Comparison of ENCODE assay signal across 8 cellular contexts in genomic region chrX:9352243-9352642, GRCh38.
A peak's percentile ranks its signal among the peaks of the same experiment; 100 is the strongest.
DNase-seq lines count a peak whose midpoint lies in the region; ATAC-seq and TF ChIP-seq lines count a peak whose summit lies in the region.

No MANE protein-coding gene starts in this region.

- ATAC-seq in HG03066 (IDR thresholded peaks at IDR 0.05; ENCODE audit: low read depth, unreplicated experiment) = peak; percentile 61
- no peak for ATAC-seq in WTC11
- ATAC-seq in upper lobe of right lung = no peak

- intact Hi-C loops in MCF 10A (cut with micrococcal nuclease) = loop anchor here (1.0 to 10.0 kb wide), 5 partner anchors 111 to 483 kb away; no protein-coding TSS in a partner anchor
- intact Hi-C loops in mammary epithelial cell (cut with micrococcal nuclease) = no loop called here
- intact Hi-C loops in upper lobe of right lung (cut with DNase I) = no loop called here

- H3K9me3 ChIP-seq in mammary epithelial cell (replicated peaks; ENCODE audit: insufficient read depth, low read length) (peaks cover 15% of the 10 kb centered on the region), upper lobe of right lung (no peaks in the 10 kb centered on the region)

- TF ChIP-seq CTCF in MCF 10A (IDR thresholded peaks at IDR 0.05; ENCODE audit: unreplicated experiment) (no peak), mammary epithelial cell (conservative IDR thresholded peaks at IDR 0.05 in 1 of 2, IDR thresholded peaks at IDR 0.05 in 1 of 2; ENCODE audit: extremely low read depth in 1 of 2, insufficient read depth in 1 of 2, low read depth in 1 of 2, low read length in 2 of 2) (no peak), WTC11 (IDR thresholded peaks at IDR 0.05) (no peak), upper lobe of right lung (IDR thresholded peaks at IDR 0.05) (no peak), chondrocyte (IDR thresholded peaks at IDR 0.05) (no peak)

- DNase-seq in MCF 10A (ENCODE audit: unreplicated experiment) (no peak), mammary epithelial cell (no peak), WTC11 (ENCODE audit: low spot score) (no peak), upper lobe of right lung (no peak), NCI-H187 (lab: John Stamatoyannopoulos, UW) (no peak), chondrocyte (ENCODE audit: low spot score) (no peak), HPDE6-E6E7 (ENCODE audit: extremely low spot score) (no peak)

- H3K79me2 ChIP-seq in mammary epithelial cell (ENCODE audit: insufficient read depth, low read length) = no peaks in the 10 kb centered on the region

- BruUV-seq in MCF 10A (replicated peaks; lab: Mats Ljungman, UMichigan) (no TSS peak), mammary epithelial cell (replicated peaks; lab: Mats Ljungman, UMichigan) (no TSS peak)

- dilution Hi-C loops in mammary epithelial cell (cut with HindIII; ENCODE audit: low sequenced_read_pairs) = no loop called here

- H3K9me3 Mint-ChIP-seq in MCF 10A (ENCODE audit: unreplicated experiment) (no peaks in the 10 kb centered on the region), WTC11 (no peaks in the 10 kb centered on the region), chondrocyte (ENCODE audit: low read depth) (peaks cover 18% of the 10 kb centered on the region)

- CTCF ChIA-PET in MCF 10A (lab: Yijun Ruan, JAX) = interaction anchor here (0.5 to 1.1 kb wide), 4 partner anchors 14 to 380 kb away, joined by 3 to 4 read pairs (median 3); no protein-coding TSS in a partner anchor
- CTCF ChIA-PET in mammary epithelial cell (lab: Charles Lee; ENCODE audit: low non-redundant PET) = no interaction called here
- CTCF ChIA-PET in WTC11 (lab: Charles Lee) = no interaction called here

- H3K4me1 Mint-ChIP-seq in MCF 10A (ENCODE audit: insufficient read depth, unreplicated experiment) (peaks cover 6% of the 10 kb centered on the region), WTC11 (peaks cover 16% of the 10 kb centered on the region), chondrocyte (ENCODE audit: low read depth) (peaks cover 23% of the 10 kb centered on the region)

- no peaks in the 10 kb centered on the region for H3K27me3 ChIP-seq in mammary epithelial cell (ENCODE audit: insufficient read depth, low read length)
- H3K27me3 ChIP-seq in upper lobe of right lung = no peaks in the 10 kb centered on the region

- peak overlapping the region; percentile 29 for H3K4me3 Mint-ChIP-seq in MCF 10A (ENCODE audit: unreplicated experiment)
- no peak overlapping the region for H3K4me3 Mint-ChIP-seq in WTC11
- no peak overlapping the region for H3K4me3 Mint-ChIP-seq in chondrocyte (ENCODE audit: unreplicated experiment)

- H3K4me2 ChIP-seq in mammary epithelial cell (ENCODE audit: insufficient read depth, low read depth, low read length) = no peak overlapping the region

- POLR2A ChIA-PET in MCF 10A (lab: Yijun Ruan, JAX) (interaction anchor here (0.6 to 1.1 kb wide), 5 partner anchors 110 to 480 kb away, joined by 3 to 4 read pairs (median 3); partner anchors contain the start of gene TBL1X), WTC11 (lab: Charles Lee) (no interaction called here)

- H2AFZ ChIP-seq in mammary epithelial cell (ENCODE audit: low read depth, low read length) = no peak overlapping the region

- peaks cover 32% of the 10 kb centered on the region for H3K27me3 Mint-ChIP-seq in MCF 10A (ENCODE audit: insufficient read depth, unreplicated experiment)
- H3K27me3 Mint-ChIP-seq in WTC11 (ENCODE audit: low read depth) = no peaks in the 10 kb centered on the region
- H3K27me3 Mint-ChIP-seq in chondrocyte (ENCODE audit: low read depth) = no peaks in the 10 kb centered on the region

- no peaks in the 10 kb centered on the region for H3K36me3 Mint-ChIP-seq in MCF 10A (ENCODE audit: insufficient read depth, unreplicated experiment)
- no peaks in the 10 kb centered on the region for H3K36me3 Mint-ChIP-seq in WTC11
- H3K36me3 Mint-ChIP-seq in chondrocyte (ENCODE audit: low read depth) = no peaks in the 10 kb centered on the region

- H3K4me1 ChIP-seq in mammary epithelial cell (ENCODE audit: insufficient read depth, low read length) = no peaks in the 10 kb centered on the region
- H3K4me1 ChIP-seq in upper lobe of right lung = no peaks in the 10 kb centered on the region

- H3K4me3 ChIP-seq in mammary epithelial cell (replicated peaks in 1 of 3; ENCODE audit: insufficient read depth in 1 of 3, low read depth in 2 of 3, low read length in 3 of 3) (no peak overlapping the region), upper lobe of right lung (no peak overlapping the region)

- H3K9ac ChIP-seq in mammary epithelial cell (ENCODE audit: insufficient read depth, low read length) = no peak overlapping the region

- peak overlapping the region; percentile 73 for H3K27ac Mint-ChIP-seq in MCF 10A (ENCODE audit: low read depth, unreplicated experiment)
- 0 out of 2 replicates have a peak overlapping the region, but pooled peaks have one; percentile 19 for H3K27ac Mint-ChIP-seq in WTC11
- H3K27ac Mint-ChIP-seq in chondrocyte (ENCODE audit: unreplicated experiment) = no peak overlapping the region

- WGBS in mammary epithelial cell (ENCODE audit: low coverage, missing lambda C conversion rate) = 56% methylated on average over 4 of the region's 4 CpGs

- no peaks in the 10 kb centered on the region for H4K20me1 ChIP-seq in mammary epithelial cell (ENCODE audit: insufficient read depth, low read length)

- H3K36me3 ChIP-seq in mammary epithelial cell (ENCODE audit: insufficient read depth, low read length) (no peaks in the 10 kb centered on the region), upper lobe of right lung (no peaks in the 10 kb centered on the region)

- in situ Hi-C loops in mammary epithelial cell (cut with MboI; ENCODE audit: low sequenced_read_pairs in 2 of 2) = no loop called here

- no peak overlapping the region for H3K27ac ChIP-seq in mammary epithelial cell (ENCODE audit: insufficient read depth, low read depth, low read length)
- peak overlapping the region; percentile 24 for H3K27ac ChIP-seq in upper lobe of right lung

TF ChIP-seq in WTC11, 78 proteins besides CTCF, POLR2A, EP300 and RAD21 (continues in another document):
- no peak for TF ChIP-seq RELA (CRISPR knock-in tag; IDR thresholded peaks at IDR 0.05; ENCODE audit: borderline replicate concordance)
- no peak for TF ChIP-seq EMX1 (CRISPR knock-in tag; IDR thresholded peaks at IDR 0.05)
- TF ChIP-seq IRF1 (CRISPR knock-in tag; IDR thresholded peaks at IDR 0.05) = no peak
- no peak for TF ChIP-seq USF1 (CRISPR knock-in tag; IDR thresholded peaks at IDR 0.05)
- no peak for TF ChIP-seq TEAD4 (CRISPR knock-in tag; IDR thresholded peaks at IDR 0.05)
- no peak for TF ChIP-seq STAT6 (CRISPR knock-in tag; conservative IDR thresholded peaks at IDR 0.05; ENCODE audit: low read depth)
- no peak for TF ChIP-seq SOX15 (CRISPR knock-in tag; IDR thresholded peaks at IDR 0.05)
